In the genomic region with DNA sequence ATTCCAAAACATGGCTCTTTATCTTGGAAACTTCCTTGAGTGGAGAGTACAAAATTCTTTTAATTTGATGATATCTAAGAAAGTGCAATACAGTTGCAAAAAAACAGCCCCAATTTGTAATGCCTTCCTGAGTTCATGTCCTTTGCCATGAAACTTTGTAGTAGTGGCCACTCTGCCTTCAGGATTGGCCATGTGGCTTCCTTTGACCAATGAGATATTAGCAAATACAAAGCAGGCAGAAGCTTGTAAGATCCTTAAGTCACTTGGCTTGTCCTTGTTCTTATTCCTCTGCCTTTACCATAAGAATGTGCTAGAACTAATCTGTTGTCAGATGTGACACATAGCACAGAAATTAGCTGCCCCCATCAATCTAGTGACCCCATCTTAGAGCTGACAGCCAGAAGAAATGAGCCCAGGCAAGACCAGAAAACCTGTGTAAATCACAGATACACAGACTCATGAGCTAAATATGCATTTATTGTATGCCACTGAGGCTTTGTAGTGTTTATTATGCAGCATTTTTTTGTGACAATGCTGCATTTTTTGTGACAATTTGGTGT, we compare ENCODE assay signal across 30 cellular contexts. TPM values are rescaled to one million over a fixed set of nuclear protein-coding genes. Genes with fewer than 3 reads are reported as not detected.
A peak's percentile ranks its signal among the peaks of the same experiment; 100 is the strongest.
DNase-seq lines count a peak whose midpoint lies in the region; ATAC-seq and TF ChIP-seq lines count a peak whose summit lies in the region.
"Had no signal": no experiment of that assay in that cellular context is flagged by ENCODE, and none has a peak within 500 bp of the region (broad histone marks: within the 10 kb centered on the region; RNA-seq: fewer than 3 reads in every experiment).

No MANE protein-coding gene starts in this region.

- no peak overlapping the region for H3K4me3 Mint-ChIP-seq in activated CD4-positive, alpha-beta T cell treated with anti-CD3 and anti-CD28 coated beads, Interleukin-2, amount 10 ng/mL, durations not matched to agents 7 days and 5 days
- H3K4me3 Mint-ChIP-seq: activated naive CD4-positive, alpha-beta T cell treated with anti-CD3 and anti-CD28 coated beads for 36 hours; endodermal cell; neural progenitor cell; T-helper 1 cell treated with Interleukin-12 subunit alpha and Interleukin-12 subunit beta and Interleukin-4 antibody, amounts not matched to agents 30 μg/mL and 1 μg/mL, for 36 hours had no signal

- H3K4ac ChIP-seq in trophoblast cell (ENCODE audit: low read depth, low read length), result no peak overlapping the region

- peak; percentile 27 for DNase-seq in EL
- DNase-seq in PC-9, result no peak
- no peak for DNase-seq in mammary epithelial cell
- DNase-seq in trophoblast cell, result peak; percentile 3 to 13
- no peak for DNase-seq in mesenteric fat pad (ENCODE audit: low spot score)
- DNase-seq in tibial artery, result no peak
- no peak for DNase-seq in activated CD4-positive, alpha-beta T cell treated with anti-CD3 and anti-CD28 coated beads, Interleukin-2, amount 10 ng/mL, durations not matched to agents 7 days and 5 days
- DNase-seq: activated CD4-positive, alpha-beta T cell treated with anti-CD3 and anti-CD28 coated beads for 48 hours; activated naive CD4-positive, alpha-beta T cell treated with anti-CD3 and anti-CD28 coated beads for 36 hours; activated T-cell treated with anti-CD3 and anti-CD28 coated beads, Interleukin-2, amount 50 U/mL, for 48 hours; endodermal cell; H7; kidney; NCI-H1092; NCI-H187; NCI-H446; NCI-H82; OCI-M1; sigmoid colon; SJCRH30; stimulated activated CD8-positive, alpha-beta memory T cell treated with anti-CD3 and anti-CD28 coated beads, Interleukin-4, amount 100 ng/mL, for 48 hours; upper lobe of right lung had no signal

- H3F3A ChIP-seq in PC-9 (ENCODE audit: insufficient read depth, low read depth), result peaks cover 16% of the 10 kb centered on the region; the same call in 1 of the 2 replicates

- H2AK5ac ChIP-seq in trophoblast cell (ENCODE audit: low read length), result no peak overlapping the region

- no peak overlapping the region for H3K23ac ChIP-seq in trophoblast cell (ENCODE audit: low read length)

- H3K4me1 ChIP-seq in PC-9 (replicated peaks; ENCODE audit: insufficient read depth) (peaks cover 26% of the 10 kb centered on the region), mammary epithelial cell (ENCODE audit: insufficient read depth, low read length) (peaks cover 36% of the 10 kb centered on the region), trophoblast cell (ENCODE audit: control insufficient read depth in 1 of 2, insufficient read depth in 2 of 2, low read length in 2 of 2) (no peaks in the 10 kb centered on the region), tibial artery (peaks cover 0 to 10% (median 3%) of the 10 kb centered on the region in 4 donors)
- H3K4me1 ChIP-seq: SJCRH30, upper lobe of right lung had no signal

- H2AFZ ChIP-seq in PC-9 (no peak overlapping the region), mammary epithelial cell (ENCODE audit: low read depth, low read length) (no peak overlapping the region), trophoblast cell (ENCODE audit: insufficient read depth, low read length, poor library complexity) (no peak overlapping the region)
- H2AFZ ChIP-seq: neural progenitor cell had no signal

- in situ Hi-C loops in mammary epithelial cell (cut with MboI; ENCODE audit: low sequenced_read_pairs in 2 of 2), result no loop called here

- no peaks in the 10 kb centered on the region for H3K9me2 ChIP-seq in PC-9 (ENCODE audit: insufficient read depth)

- TF ChIP-seq CTCF in PC-9 (conservative IDR thresholded peaks at IDR 0.05), result no peak
- TF ChIP-seq CTCF in mammary epithelial cell (conservative IDR thresholded peaks at IDR 0.05 in 1 of 2, IDR thresholded peaks at IDR 0.05 in 1 of 2; ENCODE audit: extremely low read depth in 1 of 2, insufficient read depth in 1 of 2, low read depth in 1 of 2, low read length in 2 of 2), result no peak
- no peak for TF ChIP-seq CTCF in tibial artery (IDR thresholded peaks at IDR 0.05)

- CTCF ChIA-PET in PC-9 (lab: Charles Lee) (no interaction called here), mammary epithelial cell (lab: Charles Lee; ENCODE audit: low non-redundant PET) (no interaction called here)
- CTCF ChIA-PET in activated CD4-positive, alpha-beta T cell treated with anti-CD3 and anti-CD28 coated beads, Interleukin-2, amount 10 ng/mL, durations not matched to agents 7 days and 5 days (lab: Charles Lee), result no interaction called here

- no peak overlapping the region for H3K4me3 ChIP-seq in PC-9
- H3K4me3 ChIP-seq in mammary epithelial cell (replicated peaks in 1 of 3; ENCODE audit: insufficient read depth in 1 of 3, low read depth in 2 of 3, low read length in 3 of 3), result no peak overlapping the region
- no peak overlapping the region for H3K4me3 ChIP-seq in trophoblast cell (ENCODE audit: low read depth, low read length)
- no peak overlapping the region for H3K4me3 ChIP-seq in tibial artery
- H3K4me3 ChIP-seq: cardiac muscle cell, lung, neural progenitor cell, sigmoid colon, SJCRH30, upper lobe of right lung had no signal

- peaks cover 2% of the 10 kb centered on the region for H3K27me3 Mint-ChIP-seq in activated CD4-positive, alpha-beta T cell treated with anti-CD3 and anti-CD28 coated beads, Interleukin-2, amount 10 ng/mL, durations not matched to agents 7 days and 5 days

- H3K27ac Mint-ChIP-seq in activated CD4-positive, alpha-beta T cell treated with anti-CD3 and anti-CD28 coated beads, Interleukin-2, amount 10 ng/mL, durations not matched to agents 7 days and 5 days, result no peak overlapping the region
- H3K27ac Mint-ChIP-seq: activated naive CD4-positive, alpha-beta T cell treated with anti-CD3 and anti-CD28 coated beads for 36 hours; endodermal cell; neural progenitor cell; T-helper 1 cell treated with Interleukin-12 subunit alpha and Interleukin-12 subunit beta and Interleukin-4 antibody, amounts not matched to agents 30 μg/mL and 1 μg/mL, for 36 hours had no signal

- no peaks in the 10 kb centered on the region for H3K9me3 Mint-ChIP-seq in activated CD4-positive, alpha-beta T cell treated with anti-CD3 and anti-CD28 coated beads, Interleukin-2, amount 10 ng/mL, durations not matched to agents 7 days and 5 days
- H3K9me3 Mint-ChIP-seq: activated naive CD4-positive, alpha-beta T cell treated with anti-CD3 and anti-CD28 coated beads for 36 hours; endodermal cell; neural progenitor cell; T-helper 1 cell treated with Interleukin-12 subunit alpha and Interleukin-12 subunit beta and Interleukin-4 antibody, amounts not matched to agents 30 μg/mL and 1 μg/mL, for 36 hours had no signal

- H3K27me3 ChIP-seq in PC-9 (ENCODE audit: insufficient read depth, low read depth), result no peaks in the 10 kb centered on the region
- no peaks in the 10 kb centered on the region for H3K27me3 ChIP-seq in mammary epithelial cell (ENCODE audit: insufficient read depth, low read length)
- no peaks in the 10 kb centered on the region for H3K27me3 ChIP-seq in trophoblast cell (ENCODE audit: insufficient read depth, low read length)
- H3K27me3 ChIP-seq in tibial artery, result no peaks in the 10 kb centered on the region
- H3K27me3 ChIP-seq: cardiac muscle cell, sigmoid colon, SJCRH30, upper lobe of right lung had no signal

- no peak overlapping the region for H3K14ac ChIP-seq in trophoblast cell (ENCODE audit: low read length)

- H2BK5ac ChIP-seq in trophoblast cell (ENCODE audit: low read depth, low read length, poor library complexity), result no peak overlapping the region

- BruUV-seq in PC-9 (replicated peaks; lab: Mats Ljungman, UMichigan) (TSS peak; percentile 20), mammary epithelial cell (replicated peaks; lab: Mats Ljungman, UMichigan) (TSS peak; percentile 4)

- intact Hi-C loops in PC-9 (cut with micrococcal nuclease; ENCODE audit: unreplicated experiment), result no loop called here
- intact Hi-C loops in mammary epithelial cell (cut with micrococcal nuclease), result no loop called here
- intact Hi-C loops in tibial artery (cut with DNase I; ENCODE audit: low total_unique reads), result no loop called here

- no peak overlapping the region for H2BK12ac ChIP-seq in trophoblast cell (ENCODE audit: low read length)

- H3K4me1 Mint-ChIP-seq in activated CD4-positive, alpha-beta T cell treated with anti-CD3 and anti-CD28 coated beads, Interleukin-2, amount 10 ng/mL, durations not matched to agents 7 days and 5 days, result no peaks in the 10 kb centered on the region

- no peak overlapping the region for H4K12ac ChIP-seq in trophoblast cell (ENCODE audit: low read depth, low read length)

- H3K4me2 ChIP-seq in PC-9 (no peak overlapping the region), mammary epithelial cell (ENCODE audit: insufficient read depth, low read depth, low read length) (no peak overlapping the region), trophoblast cell (ENCODE audit: low read length) (no peak overlapping the region)
- H3K4me2 ChIP-seq: neural progenitor cell had no signal

- H3K36me3 ChIP-seq in PC-9 (ENCODE audit: low read depth), result peaks cover 21% of the 10 kb centered on the region
- H3K36me3 ChIP-seq in mammary epithelial cell (ENCODE audit: insufficient read depth, low read length), result peaks cover 41% of the 10 kb centered on the region
- H3K36me3 ChIP-seq in trophoblast cell (ENCODE audit: control insufficient read depth in 1 of 2, insufficient read depth in 2 of 2, low read length in 2 of 2), result no peaks in the 10 kb centered on the region
- no peaks in the 10 kb centered on the region for H3K36me3 ChIP-seq in tibial artery
- H3K36me3 ChIP-seq: cardiac muscle cell, neural progenitor cell, sigmoid colon, SJCRH30, upper lobe of right lung had no signal

- dilution Hi-C loops in mammary epithelial cell (cut with HindIII; ENCODE audit: low sequenced_read_pairs), result loop anchor here (10.0 kb wide), 1 partner anchor 49 kb away; no protein-coding TSS in a partner anchor

- POLR2A ChIA-PET in PC-9 (lab: Charles Lee; ENCODE audit: unreplicated experiment), result no interaction called here
- POLR2A ChIA-PET in activated CD4-positive, alpha-beta T cell treated with anti-CD3 and anti-CD28 coated beads, Interleukin-2, amount 10 ng/mL, durations not matched to agents 7 days and 5 days (lab: Charles Lee), result no interaction called here

- no peak overlapping the region for H3K9ac ChIP-seq in mammary epithelial cell (ENCODE audit: insufficient read depth, low read length)
- H3K9ac ChIP-seq in trophoblast cell (ENCODE audit: low read length), result no peak overlapping the region
- H3K9ac ChIP-seq: neural progenitor cell had no signal

- no peak overlapping the region for H4K91ac ChIP-seq in trophoblast cell (ENCODE audit: low read depth, low read length)

- H3K36me3 Mint-ChIP-seq in activated CD4-positive, alpha-beta T cell treated with anti-CD3 and anti-CD28 coated beads, Interleukin-2, amount 10 ng/mL, durations not matched to agents 7 days and 5 days (ENCODE audit: low read depth), result no peaks in the 10 kb centered on the region

- ATAC-seq in HG03039 (IDR thresholded peaks at IDR 0.05; ENCODE audit: unreplicated experiment), result no peak
- ATAC-seq: HepG2, upper lobe of right lung had no signal

- H4K20me1 ChIP-seq in PC-9 (ENCODE audit: insufficient read depth) (no peaks in the 10 kb centered on the region), mammary epithelial cell (ENCODE audit: insufficient read depth, low read length) (no peaks in the 10 kb centered on the region)

- H2BK120ac ChIP-seq in trophoblast cell (ENCODE audit: insufficient read depth, low read length, poor library complexity), result no peak overlapping the region

- no peaks in the 10 kb centered on the region for H3K79me1 ChIP-seq in trophoblast cell (ENCODE audit: low read length)

- H3K27ac ChIP-seq in PC-9 (no peak overlapping the region), mammary epithelial cell (ENCODE audit: insufficient read depth, low read depth, low read length) (peak overlapping the region; percentile 27), trophoblast cell (ENCODE audit: low read depth, low read length) (no peak overlapping the region), tibial artery (no peak overlapping the region)
- H3K27ac ChIP-seq: C4-2B, cardiac muscle cell, HL-60, neural progenitor cell, sigmoid colon, SJCRH30, upper lobe of right lung had no signal

- no peak overlapping the region for H3K18ac ChIP-seq in trophoblast cell (ENCODE audit: low read length)

- no peak overlapping the region for H4K8ac ChIP-seq in trophoblast cell (ENCODE audit: low read depth, low read length)

- peaks cover 3% of the 10 kb centered on the region for H3K9me3 ChIP-seq in PC-9 (ENCODE audit: insufficient read depth, low read depth)
- no peaks in the 10 kb centered on the region for H3K9me3 ChIP-seq in mammary epithelial cell (replicated peaks; ENCODE audit: insufficient read depth, low read length)
- H3K9me3 ChIP-seq in trophoblast cell (ENCODE audit: insufficient read depth, low read depth, low read length), result no peaks in the 10 kb centered on the region
- no peaks in the 10 kb centered on the region for H3K9me3 ChIP-seq in tibial artery
- H3K9me3 ChIP-seq: sigmoid colon, SJCRH30, upper lobe of right lung had no signal

- H3K79me2 ChIP-seq in PC-9 (ENCODE audit: low read depth) (peaks cover 9% of the 10 kb centered on the region; the same call in 1 of the 2 replicates), mammary epithelial cell (ENCODE audit: insufficient read depth, low read length) (peaks cover 86% of the 10 kb centered on the region), trophoblast cell (ENCODE audit: control insufficient read depth, insufficient read depth, low read length, poor library complexity) (no peaks in the 10 kb centered on the region)

RNA-seq across cellular contexts. Expression of a gene that starts 29.8 kb away (rescaled TPM):
- total RNA-seq in PC-9 (2021) (1.8 and 2.0 TPM in 2 replicates), mammary epithelial cell (1 to 10 TPM; 5.2 to 5.6 TPM), mesenteric fat pad (0.67 TPM)
- polyA plus RNA-seq in mammary epithelial cell, result not detected
- not detected for polyA minus RNA-seq in mammary epithelial cell
- polyA plus RNA-seq in trophoblast cell (2013), result not detected in 2 replicates
- not detected for total RNA-seq in activated CD4-positive, alpha-beta T cell treated with anti-CD3 and anti-CD28 coated beads, Interleukin-2, amount 10 ng/mL, durations not matched to agents 7 days and 5 days
- total RNA-seq: activated naive CD4-positive, alpha-beta T cell treated with anti-CD3 and anti-CD28 coated beads for 36 hours; endodermal cell; H7; HepG2; kidney; SJCRH30; upper lobe of right lung had no signal
- polyA plus RNA-seq: HepG2, lung had no signal

Comparison
In these comparisons a context has a peak if more than half of its experiments do, and no peak if none do; other contexts are left out.
1. DNase-seq: peak in EL (single experiment) and trophoblast cell (2 of 2); none in PC-9 (0 of 2), mammary epithelial cell (single experiment), mesenteric fat pad (single experiment), tibial artery (0 of 2) and activated CD4-positive, alpha-beta T cell treated with anti-CD3 and anti-CD28 coated beads, Interleukin-2, amount 10 ng/mL, durations not matched to agents 7 days and 5 days (single experiment).